In the genomic region with DNA sequence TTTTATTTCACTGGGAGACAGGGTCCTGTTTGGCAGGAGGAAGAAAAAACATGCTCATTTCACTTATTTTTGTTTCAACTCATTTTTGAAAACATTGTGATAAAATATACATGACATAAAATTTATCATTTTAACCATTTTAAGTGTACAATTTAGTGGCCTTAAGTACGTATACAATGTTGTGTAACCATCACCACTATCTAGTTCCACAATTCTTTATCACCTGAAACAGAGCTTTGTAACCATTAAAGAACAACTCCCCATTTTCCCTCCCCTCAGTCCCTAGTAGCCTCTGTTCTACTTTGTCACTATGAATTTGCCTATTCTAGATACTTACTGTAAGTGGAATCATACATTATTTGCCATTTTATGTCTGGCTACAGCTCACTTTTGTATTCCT, we compare ENCODE assay signal across 39 cellular contexts.
"Had no signal": no experiment of that assay in that cellular context is flagged by ENCODE, and none has a peak within 500 bp of the region (broad histone marks: within the 10 kb centered on the region; RNA-seq: fewer than 3 reads in every experiment).

No MANE protein-coding gene starts in this region.

- H3K27me3 ChIP-seq: adrenal gland, ascending aorta, body of pancreas, brain microvascular endothelial cell, breast epithelium, cardiac muscle cell had no signal

- DNase-seq: activated effector memory CD4-positive, alpha-beta T cell treated with anti-CD3 and anti-CD28 coated beads, Interleukin-2, amount 50 U/mL, for 16 hours; activated effector memory CD4-positive, alpha-beta T cell treated with Interleukin-2 at 50 U/mL for 16 hours; activated gamma-delta T cell; activated gamma-delta T cell treated with Interleukin-2 at 50 U/mL for 16 hours; activated naive CD4-positive, alpha-beta T cell; activated naive CD4-positive, alpha-beta T cell treated with anti-CD3 and anti-CD28 coated beads for 36 hours; activated naive CD4-positive, alpha-beta T cell treated with anti-CD3 and anti-CD28 coated beads, Interleukin-2, amount 10 ng/mL, durations not matched to agents 7 days and 5 days; activated naive CD4-positive, alpha-beta T cell treated with anti-CD3 and anti-CD28 coated beads, Interleukin-2, amount 50 U/mL, for 16 hours; activated naive CD4-positive, alpha-beta T cell treated with Interleukin-2 at 50 U/mL for 16 hours; activated naive CD8-positive, alpha-beta T cell treated with anti-CD3 and anti-CD28 coated beads for 36 hours; activated naive CD8-positive, alpha-beta T cell treated with anti-CD3 and anti-CD28 coated beads, Interleukin-2, amount 10 ng/mL, durations not matched to agents 7 days and 5 days; activated naive CD8-positive, alpha-beta T cell treated with anti-CD3 and anti-CD28 coated beads, Interleukin-2, amount 50 U/mL, for 24 hours; activated T-cell treated with anti-CD3 and anti-CD28 coated beads, Interleukin-2, amount 50 U/mL, for 24 hours; activated T-cell treated with anti-CD3 and anti-CD28 coated beads, Interleukin-2, amount 50 U/mL, for 4 hours; activated T-cell treated with anti-CD3 and anti-CD28 coated beads, Interleukin-2, amount 50 U/mL, for 48 hours; activated T-cell treated with anti-CD3 and anti-CD28 coated beads, Interleukin-2, amount 50 U/mL, for 72 hours; adrenal gland; amniotic stem cell; amygdala; anterior cingulate cortex; aorta; body of pancreas; brain microvascular endothelial cell; caudate nucleus; central memory CD4-positive, alpha-beta T cell; cerebellar nuclear complex had no signal

- H3K36me3 ChIP-seq: adrenal gland, ascending aorta, brain microvascular endothelial cell, breast epithelium, cardiac muscle cell had no signal

- H3K27ac Mint-ChIP-seq: activated naive CD4-positive, alpha-beta T cell treated with anti-CD3 and anti-CD28 coated beads for 36 hours; activated naive CD4-positive, alpha-beta T cell treated with anti-CD3 and anti-CD28 coated beads, Interleukin-2, amount 10 ng/mL, durations not matched to agents 7 days and 5 days; activated naive CD4-positive, alpha-beta T cell treated with anti-CD3 and anti-CD28 coated beads, Interleukin-2, amount 50 U/mL, for 24 hours; activated naive CD4-positive, alpha-beta T cell treated with anti-CD3 and anti-CD28 coated beads, Interleukin-2, amount 50 U/mL, for 72 hours; activated naive CD8-positive, alpha-beta T cell; activated naive CD8-positive, alpha-beta T cell treated with anti-CD3 and anti-CD28 coated beads for 36 hours; activated naive CD8-positive, alpha-beta T cell treated with anti-CD3 and anti-CD28 coated beads, Interleukin-2, amount 10 ng/mL, durations not matched to agents 7 days and 5 days; activated naive CD8-positive, alpha-beta T cell treated with anti-CD3 and anti-CD28 coated beads, Interleukin-2, amount 50 U/mL, for 24 hours; activated T-cell treated with anti-CD3 and anti-CD28 coated beads, Interleukin-2, amount 50 U/mL, for 24 hours; activated T-cell treated with anti-CD3 and anti-CD28 coated beads, Interleukin-2, amount 50 U/mL, for 72 hours; activated T-helper 1 cell treated with anti-CD3 and anti-CD28 coated beads, Interleukin-12 subunit alpha, Interleukin-12 subunit beta, Interleukin-2, Interleukin-4 antibody, amounts not matched to agents 30 ng/mL and 10 ng/mL and 1 ng/mL, durations not matched to agents 14 hours and 24 hours and 36 hours; activated T-helper 17 cell treated with anti-CD3 and anti-CD28 coated beads, Interleukin-2, amount 50 U/mL, for 72 hours; activated T-helper 2 cell treated with anti-CD3 and anti-CD28 coated beads, Interferon-gamma antibody, Interleukin-2, Interleukin-4, amounts not matched to agents 10 μg/mL and 5 μg/mL and 100 μg/mL, durations not matched to agents 14 hours and 24 hours and 36 hours; brain had no signal

- H3K9me3 ChIP-seq: adrenal gland, ascending aorta, body of pancreas, breast epithelium had no signal

- H3K36me3 Mint-ChIP-seq: activated naive CD4-positive, alpha-beta T cell treated with anti-CD3 and anti-CD28 coated beads, Interleukin-2, amount 10 ng/mL, durations not matched to agents 7 days and 5 days; activated naive CD4-positive, alpha-beta T cell treated with anti-CD3 and anti-CD28 coated beads, Interleukin-2, amount 50 U/mL, for 24 hours; activated naive CD4-positive, alpha-beta T cell treated with anti-CD3 and anti-CD28 coated beads, Interleukin-2, amount 50 U/mL, for 72 hours; activated naive CD8-positive, alpha-beta T cell; activated naive CD8-positive, alpha-beta T cell treated with anti-CD3 and anti-CD28 coated beads for 36 hours; activated naive CD8-positive, alpha-beta T cell treated with anti-CD3 and anti-CD28 coated beads, Interleukin-2, amount 10 ng/mL, durations not matched to agents 7 days and 5 days; brain had no signal

- ATAC-seq: activated naive CD4-positive, alpha-beta T cell treated with anti-CD3 and anti-CD28 coated beads, Interleukin-2, amount 50 U/mL, for 72 hours; activated naive CD8-positive, alpha-beta T cell treated with anti-CD3 and anti-CD28 coated beads, Interleukin-2, amount 50 U/mL, for 24 hours; activated T-cell treated with anti-CD3 and anti-CD28 coated beads, Interleukin-2, amount 50 U/mL, for 4 hours; activated T-cell treated with anti-CD3 and anti-CD28 coated beads, Interleukin-2, amount 50 U/mL, for 72 hours; activated T-helper 17 cell treated with anti-CD3 and anti-CD28 coated beads, Interleukin-2, amount 50 U/mL, for 72 hours; body of pancreas had no signal

- H3K4me3 ChIP-seq: adrenal gland, ascending aorta, body of pancreas, breast epithelium, cardiac muscle cell had no signal

- FAIRE-seq: astrocyte, bronchial epithelial cell had no signal

- H3K4me1 Mint-ChIP-seq: activated naive CD4-positive, alpha-beta T cell treated with anti-CD3 and anti-CD28 coated beads, Interleukin-2, amount 10 ng/mL, durations not matched to agents 7 days and 5 days; activated naive CD4-positive, alpha-beta T cell treated with anti-CD3 and anti-CD28 coated beads, Interleukin-2, amount 50 U/mL, for 24 hours; activated naive CD8-positive, alpha-beta T cell treated with anti-CD3 and anti-CD28 coated beads for 36 hours; activated naive CD8-positive, alpha-beta T cell treated with anti-CD3 and anti-CD28 coated beads, Interleukin-2, amount 10 ng/mL, durations not matched to agents 7 days and 5 days; activated naive CD8-positive, alpha-beta T cell treated with anti-CD3 and anti-CD28 coated beads, Interleukin-2, amount 50 U/mL, for 24 hours; brain; central memory CD8-positive, alpha-beta T cell had no signal

- H3K4me3 Mint-ChIP-seq: activated naive CD4-positive, alpha-beta T cell treated with anti-CD3 and anti-CD28 coated beads for 36 hours; activated naive CD4-positive, alpha-beta T cell treated with anti-CD3 and anti-CD28 coated beads, Interleukin-2, amount 10 ng/mL, durations not matched to agents 7 days and 5 days; activated naive CD4-positive, alpha-beta T cell treated with anti-CD3 and anti-CD28 coated beads, Interleukin-2, amount 50 U/mL, for 24 hours; activated naive CD8-positive, alpha-beta T cell; activated naive CD8-positive, alpha-beta T cell treated with anti-CD3 and anti-CD28 coated beads for 36 hours; activated naive CD8-positive, alpha-beta T cell treated with anti-CD3 and anti-CD28 coated beads, Interleukin-2, amount 10 ng/mL, durations not matched to agents 7 days and 5 days; activated naive CD8-positive, alpha-beta T cell treated with anti-CD3 and anti-CD28 coated beads, Interleukin-2, amount 50 U/mL, for 24 hours; activated T-cell treated with anti-CD3 and anti-CD28 coated beads, Interleukin-2, amount 50 U/mL, for 24 hours; activated T-cell treated with anti-CD3 and anti-CD28 coated beads, Interleukin-2, amount 50 U/mL, for 4 hours; activated T-cell treated with anti-CD3 and anti-CD28 coated beads, Interleukin-2, amount 50 U/mL, for 72 hours; activated T-helper 1 cell treated with anti-CD3 and anti-CD28 coated beads, Interleukin-12 subunit alpha, Interleukin-12 subunit beta, Interleukin-2, Interleukin-4 antibody, amounts not matched to agents 30 ng/mL and 10 ng/mL and 1 ng/mL, durations not matched to agents 14 hours and 24 hours and 36 hours; activated T-helper 17 cell treated with anti-CD3 and anti-CD28 coated beads, Interleukin-2, amount 50 U/mL, for 72 hours; brain; central memory CD8-positive, alpha-beta T cell had no signal

- H3K27ac ChIP-seq: adrenal gland, ascending aorta, body of pancreas, brain microvascular endothelial cell, breast epithelium, cardiac muscle cell had no signal

- H3K4me1 ChIP-seq: adrenal gland, ascending aorta, body of pancreas, breast epithelium had no signal

- H3K9me3 Mint-ChIP-seq: activated naive CD4-positive, alpha-beta T cell treated with anti-CD3 and anti-CD28 coated beads for 36 hours; activated naive CD4-positive, alpha-beta T cell treated with anti-CD3 and anti-CD28 coated beads, Interleukin-2, amount 10 ng/mL, durations not matched to agents 7 days and 5 days; activated naive CD4-positive, alpha-beta T cell treated with anti-CD3 and anti-CD28 coated beads, Interleukin-2, amount 50 U/mL, for 24 hours; activated naive CD4-positive, alpha-beta T cell treated with anti-CD3 and anti-CD28 coated beads, Interleukin-2, amount 50 U/mL, for 72 hours; activated naive CD8-positive, alpha-beta T cell treated with anti-CD3 and anti-CD28 coated beads for 36 hours; activated naive CD8-positive, alpha-beta T cell treated with anti-CD3 and anti-CD28 coated beads, Interleukin-2, amount 10 ng/mL, durations not matched to agents 7 days and 5 days; activated naive CD8-positive, alpha-beta T cell treated with anti-CD3 and anti-CD28 coated beads, Interleukin-2, amount 50 U/mL, for 24 hours; activated T-cell treated with anti-CD3 and anti-CD28 coated beads, Interleukin-2, amount 50 U/mL, for 24 hours; activated T-cell treated with anti-CD3 and anti-CD28 coated beads, Interleukin-2, amount 50 U/mL, for 4 hours; activated T-cell treated with anti-CD3 and anti-CD28 coated beads, Interleukin-2, amount 50 U/mL, for 72 hours; activated T-helper 1 cell treated with anti-CD3 and anti-CD28 coated beads, Interleukin-12 subunit alpha, Interleukin-12 subunit beta, Interleukin-2, Interleukin-4 antibody, amounts not matched to agents 30 ng/mL and 10 ng/mL and 1 ng/mL, durations not matched to agents 14 hours and 24 hours and 36 hours; activated T-helper 17 cell treated with anti-CD3 and anti-CD28 coated beads, Interleukin-2, amount 50 U/mL, for 72 hours; activated T-helper 2 cell treated with anti-CD3 and anti-CD28 coated beads, Interferon-gamma antibody, Interleukin-2, Interleukin-4, amounts not matched to agents 10 μg/mL and 5 μg/mL and 100 μg/mL, durations not matched to agents 14 hours and 24 hours and 36 hours; central memory CD8-positive, alpha-beta T cell had no signal
